8 cellular contexts compared by ENCODE assay signal in genomic region chr1:90729484-90730246, GRCh38. TPM values are rescaled to one million over a fixed set of nuclear protein-coding genes. Genes with fewer than 3 reads are reported as not detected.
DNase-seq lines count a peak whose midpoint lies in the region; ATAC-seq, FAIRE-seq and TF ChIP-seq lines count a peak whose summit lies in the region.

No MANE protein-coding gene starts in this region.

- ATAC-seq in HG02798 (IDR thresholded peaks at IDR 0.05; ENCODE audit: poor library complexity, unreplicated experiment) (peak; percentile 68), K562 (peak; percentile 94), natural killer cell (peak in 2 of 3 donors; percentile 64 to 68), HG02852 (IDR thresholded peaks at IDR 0.05; ENCODE audit: unreplicated experiment) (no peak)

- H3K27me3 Mint-ChIP-seq in Calu3 (ENCODE audit: unreplicated experiment), result peaks cover 66% of the 10 kb centered on the region
- peaks cover 75 to 87% of the 10 kb centered on the region in 2 donors for H3K27me3 Mint-ChIP-seq in natural killer cell (ENCODE audit: low read depth in 2 of 2)

- no peak for TF ChIP-seq POLR2A in K562 (conservative IDR thresholded peaks at IDR 0.05)

- H3K9me3 Mint-ChIP-seq in Calu3 (ENCODE audit: low read depth, unreplicated experiment), result no peaks in the 10 kb centered on the region
- H3K9me3 Mint-ChIP-seq in natural killer cell, result no peaks in the 10 kb centered on the region

- H3K4me3 Mint-ChIP-seq in Calu3 (ENCODE audit: low read depth, unreplicated experiment) (peak overlapping the region; percentile 96), natural killer cell (peak overlapping the region; percentile 86)

- H3K9me3 ChIP-seq in K562 (replicated peaks; ENCODE audit: control insufficient read depth, insufficient read depth, low read depth, low read length), result no peaks in the 10 kb centered on the region

- H3K79me2 ChIP-seq in K562 (ENCODE audit: control insufficient read depth, insufficient read depth, low read length), result no peaks in the 10 kb centered on the region

- intact Hi-C loops in Calu3 (cut with micrococcal nuclease; ENCODE audit: unreplicated experiment) (no loop called here), K562 (cut with micrococcal nuclease) (no loop called here), natural killer cell (cut with micrococcal nuclease) (no loop called here)

- no peaks in the 10 kb centered on the region for H4K20me1 ChIP-seq in K562 (replicated peaks; ENCODE audit: control insufficient read depth, insufficient read depth, low read length)

- peaks cover 0 to 2% of the 10 kb centered on the region in 2 experiments; a peak in 2 of 5 replicates for H3K27me3 ChIP-seq in K562 (ENCODE audit: control insufficient read depth in 2 of 2, insufficient read depth in 2 of 2, low read length in 2 of 2)

- H3K9me1 ChIP-seq in K562 (ENCODE audit: control insufficient read depth, insufficient read depth, low read length), result no peaks in the 10 kb centered on the region

- DNase-seq in Calu3, result no peak
- peak; percentile 41 to 61 (median 42) for DNase-seq in K562 (ENCODE audit: extremely low read depth in 1 of 4, low spot score in 3 of 4)
- DNase-seq in natural killer cell, result no peak
- no peak for DNase-seq in GM03348 (ENCODE audit: low spot score)
- no peak for DNase-seq in activated CD4-positive, alpha-beta T cell treated with anti-CD3 and anti-CD28 coated beads for 48 hours
- DNase-seq in HTR-8/SVneo (ENCODE audit: insufficient read length, low spot score), result no peak

- in situ Hi-C loops in K562 (cut with MboI), result loop anchor here (10.0 kb wide), 2 partner anchors 235 to 435 kb away; no protein-coding TSS in a partner anchor

- CTCF ChIA-PET in Calu3 (lab: Charles Lee), result interaction anchor here (2.0 kb wide), 1 partner anchor 8 kb away, joined by 7 read pairs; no protein-coding TSS in a partner anchor
- CTCF ChIA-PET in K562 (lab: Yijun Ruan, JAX; ENCODE audit: low intra/inter-chr PET ratio), result no interaction called here

- peak overlapping the region in 1 of 2 experiments; percentile 14; a peak in 2 of 4 replicates for H3K9ac ChIP-seq in K562 (ENCODE audit: insufficient read depth in 1 of 2, low read depth in 2 of 2, low read length in 2 of 2)

- H3K27ac ChIP-seq in K562 (ENCODE audit: extremely low read depth, low read depth, low read length), result no peak overlapping the region

- H3K4me1 Mint-ChIP-seq in Calu3 (ENCODE audit: low read depth, unreplicated experiment) (peaks cover 8% of the 10 kb centered on the region), natural killer cell (peaks cover 49 to 56% of the 10 kb centered on the region in 2 donors)

- TF ChIP-seq CTCF in Calu3 (IDR thresholded peaks at IDR 0.05; ENCODE audit: unreplicated experiment) (no peak), K562 (IDR thresholded peaks at IDR 0.05 in 2 of 3, conservative IDR thresholded peaks at IDR 0.05 in 1 of 3; ENCODE audit: insufficient read depth in 2 of 3, low read depth in 1 of 3, low read length in 3 of 3) (peak; percentile 40 to 64 (median 55); a peak in 5 of 6 replicates), natural killer cell (IDR thresholded peaks at IDR 0.05) (peak; percentile 56)

- peak overlapping the region; percentile 39; the same call in 1 of the 2 replicates for H3K4me3 ChIP-seq in K562

- H3K36me3 ChIP-seq in K562 (ENCODE audit: control insufficient read depth, insufficient read depth, low read length), result no peaks in the 10 kb centered on the region

- no peak overlapping the region; the same call in 1 of the 2 replicates for H3K4me2 ChIP-seq in K562 (ENCODE audit: insufficient read depth, low read length)

- H3K4me1 ChIP-seq in K562 (replicated peaks in 1 of 2; ENCODE audit: control insufficient read depth in 2 of 2, insufficient read depth in 2 of 2, low read length in 2 of 2), result peaks cover 6 to 11% of the 10 kb centered on the region in 2 experiments; a peak in 4 of 5 replicates

- POLR2A ChIA-PET in K562 (lab: Yijun Ruan, JAX), result interaction anchor here (0.5 to 1.6 kb wide), 6 partner anchors 8 to 986 kb away, joined by 3 to 5 read pairs (median 4); no protein-coding TSS in a partner anchor

- BruUV-seq in Calu3 (replicated peaks; lab: Mats Ljungman, UMichigan) (no TSS peak), K562 (replicated peaks; lab: Mats Ljungman, UMichigan) (no TSS peak)

- H3K27ac Mint-ChIP-seq in Calu3 (ENCODE audit: unreplicated experiment), result no peak overlapping the region
- peak overlapping the region in 1 of 2 donors; percentile 26 for H3K27ac Mint-ChIP-seq in natural killer cell

- peak overlapping the region; percentile 52 for H2AFZ ChIP-seq in K562 (ENCODE audit: low read depth, low read length)

- WGBS in K562 (ENCODE audit: insufficient coverage, low coverage, missing lambda C conversion rate), result 45% methylated on average over 32 of the region's 37 CpGs

- TF ChIP-seq EP300 in K562 (IDR thresholded peaks at IDR 0.05; ENCODE audit: low read length), result no peak

- FAIRE-seq in K562 (lab: Jason Lieb, UNC) (no peak), HTR-8/SVneo (lab: Jason Lieb, UNC) (no peak)

- TF ChIP-seq RAD21 in K562 (CRISPR knock-in tag; conservative IDR thresholded peaks at IDR 0.05 in 1 of 2, IDR thresholded peaks at IDR 0.05 in 1 of 2), result peak in 1 of 2 experiments; percentile 45; a peak in 2 of 4 replicates

- peaks cover 8% of the 10 kb centered on the region for H3K36me3 Mint-ChIP-seq in Calu3 (ENCODE audit: insufficient read depth, unreplicated experiment)
- peaks cover 22% of the 10 kb centered on the region for H3K36me3 Mint-ChIP-seq in natural killer cell

TF ChIP-seq in K562, 482 proteins besides CTCF, POLR2A, EP300 and RAD21 (continues in another document):
- TF ChIP-seq NR2C1 (IDR thresholded peaks at IDR 0.05), result no peak
- 0 out of 2 replicates have a peak, but pooled peaks have one; percentile 26 for TF ChIP-seq NR2C1 (tag; IDR thresholded peaks at IDR 0.05)
- TF ChIP-seq, protein P1, sequence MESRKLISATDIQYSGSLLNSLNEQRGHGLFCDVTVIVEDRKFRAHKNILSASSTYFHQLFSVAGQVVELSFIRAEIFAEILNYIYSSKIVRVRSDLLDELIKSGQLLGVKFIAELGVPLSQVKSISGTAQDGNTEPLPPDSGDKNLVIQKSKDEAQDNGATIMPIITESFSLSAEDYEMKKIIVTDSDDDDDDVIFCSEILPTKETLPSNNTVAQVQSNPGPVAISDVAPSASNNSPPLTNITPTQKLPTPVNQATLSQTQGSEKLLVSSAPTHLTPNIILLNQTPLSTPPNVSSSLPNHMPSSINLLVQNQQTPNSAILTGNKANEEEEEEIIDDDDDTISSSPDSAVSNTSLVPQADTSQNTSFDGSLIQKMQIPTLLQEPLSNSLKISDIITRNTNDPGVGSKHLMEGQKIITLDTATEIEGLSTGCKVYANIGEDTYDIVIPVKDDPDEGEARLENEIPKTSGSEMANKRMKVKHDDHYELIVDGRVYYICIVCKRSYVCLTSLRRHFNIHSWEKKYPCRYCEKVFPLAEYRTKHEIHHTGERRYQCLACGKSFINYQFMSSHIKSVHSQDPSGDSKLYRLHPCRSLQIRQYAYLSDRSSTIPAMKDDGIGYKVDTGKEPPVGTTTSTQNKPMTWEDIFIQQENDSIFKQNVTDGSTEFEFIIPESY (CRISPR knock-in tag; IDR thresholded peaks at IDR 0.05), result peak; percentile 91
- no peak for TF ChIP-seq NCOA2 (IDR thresholded peaks at IDR 0.05; ENCODE audit: partially characterized antibody in 2 of 2)
- TF ChIP-seq PCBP1 (IDR thresholded peaks at IDR 0.05; ENCODE audit: low read depth, low read length, poor library complexity, severe bottlenecking), result peak; percentile 21
- peak; percentile 38 to 83 for TF ChIP-seq E2F6 (IDR thresholded peaks at IDR 0.05; ENCODE audit: borderline replicate concordance in 1 of 2, extremely low read depth in 1 of 2, insufficient read depth in 1 of 2, insufficient read length in 1 of 2, low read depth in 1 of 2, low read length in 1 of 2, poor library complexity in 1 of 2, severe bottlenecking in 1 of 2)
- peak; percentile 43; the same call in 1 of the 2 replicates for TF ChIP-seq RB1 (IDR thresholded peaks at IDR 0.05; ENCODE audit: low read depth)
- no peak for TF ChIP-seq FOXJ2 (tag; IDR thresholded peaks at IDR 0.05)
- peak; percentile 34; the same call in 1 of the 2 replicates for TF ChIP-seq KLF1 (tag; IDR thresholded peaks at IDR 0.05)
- peak; percentile 54; the same call in 1 of the 2 replicates for TF ChIP-seq L3MBTL2 (IDR thresholded peaks at IDR 0.05)
- TF ChIP-seq OTX1 (CRISPR knock-in tag; IDR thresholded peaks at IDR 0.05), result no peak

RNA-seq across cellular contexts. Expression of gene BARHL2, which starts 12.6 kb away (rescaled TPM):
- total RNA-seq in Calu3 (2022) (not detected in 2 replicates), K562 (2014; rRNA removed) (0.09 TPM in 1 of 2 replicates, not detected in the other), K562 (2014; rRNA removed; fragmentation: Illumina TruSeq; extraction: Trizol) (not detected in 2 replicates), K562 (2015; rRNA removed; fragmentation: Illumina TruSeq; extraction: Trizol) (not detected in 2 replicates), K562 (2021) (0.11 TPM in 2 replicates), natural killer cell (not detected)
- not detected in 2 replicates for total RNA-seq in K562 (2011; cell fraction: chromatin; rRNA removed; ENCODE audit: low replicate concordance)
- total RNA-seq in K562 (2011; cell fraction: nucleolus; rRNA removed), result not detected in 2 replicates
- total RNA-seq in K562 (2011; cell fraction: nucleoplasm; rRNA removed), result not detected in 2 replicates
- polyA plus RNA-seq in K562 (2011; rRNA removed) (not detected in 2 replicates), K562 (2014; fragmentation: Illumina TruSeq; extraction: Trizol) (0.06 TPM in 1 of 2 replicates, not detected in the other), K562 (2014; fragmentation: Nextera tagmentation; extraction: Ambion mirVana) (not detected), K562 (2014; rRNA removed) (not detected in 2 replicates)
- not detected in 2 replicates for polyA plus RNA-seq in K562 (2011; cell fraction: cytosol; rRNA removed)
- 0.06 and 0.09 TPM in 2 replicates for polyA plus RNA-seq in K562 (2011; cell fraction: nucleus; rRNA removed)
- polyA plus RNA-seq in K562 (2012), result 0.07 TPM in 1 of 2 replicates, not detected in the other
- polyA minus RNA-seq in K562 (2011; rRNA and poly(A)+ RNA removed), result not detected in 2 replicates
- polyA minus RNA-seq in K562 (2011; cell fraction: cytosol; rRNA and poly(A)+ RNA removed), result not detected in 2 replicates
- polyA minus RNA-seq in K562 (2011; cell fraction: nucleus; rRNA and poly(A)+ RNA removed), result not detected in 2 replicates

Comparison
In these comparisons a context has a peak if more than half of its experiments do, and no peak if none do; other contexts are left out.
1. DNase-seq: peak in K562 (4 of 4); none in Calu3 (single experiment), natural killer cell (single experiment), GM03348 (single experiment), activated CD4-positive, alpha-beta T cell treated with anti-CD3 and anti-CD28 coated beads for 48 hours (single experiment) and HTR-8/SVneo (single experiment).